Comparison of ENCODE assay signal across 3 cellular contexts in the genomic region with DNA sequence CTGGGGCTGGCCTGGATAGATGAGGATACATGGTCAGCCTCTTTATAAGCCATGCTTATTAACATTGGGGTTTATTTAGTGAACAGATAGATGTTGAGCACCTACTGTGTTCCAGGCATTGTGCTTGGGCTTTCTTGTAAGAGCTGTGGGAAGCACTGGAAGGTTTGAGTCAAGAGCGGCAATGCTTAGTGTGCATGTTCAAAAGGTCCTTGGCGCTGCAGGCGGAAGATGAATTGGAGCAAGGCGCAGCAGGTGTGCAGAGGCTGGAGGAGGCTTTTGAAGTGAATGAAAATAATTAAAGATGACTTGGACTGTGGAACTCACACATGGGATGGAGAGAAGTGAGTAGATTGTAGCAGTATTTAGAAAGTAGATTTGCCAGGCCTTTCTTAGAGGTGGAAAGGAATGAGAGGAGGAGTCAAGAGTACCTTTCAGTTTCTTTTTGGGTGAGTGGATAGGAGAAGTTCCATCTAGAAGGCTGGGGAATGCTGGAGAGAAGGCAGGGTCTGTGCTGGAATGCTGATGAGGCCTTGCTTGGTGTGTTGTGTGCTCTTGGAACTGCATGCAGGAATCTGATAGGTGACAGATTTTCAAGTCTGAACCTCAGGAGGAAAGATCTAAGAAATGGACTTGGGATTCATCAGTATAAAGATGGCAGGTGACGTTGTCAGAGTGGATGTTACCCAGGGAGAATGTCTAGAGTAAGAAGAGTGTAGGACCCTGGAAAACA.
TF ChIP-seq lines count a peak whose summit lies in the region.

No MANE protein-coding gene starts in this region.

TF ChIP-seq in SK-N-SH treated with all-trans-retinoic acid at 6 μM for 48 hours, 23 proteins besides CTCF, POLR2A, EP300 and RAD21 (continued from another document):
- no peak for TF ChIP-seq PPARA (CRISPR knock-in tag; IDR thresholded peaks at IDR 0.05; ENCODE audit: borderline replicate concordance)
- TF ChIP-seq SNAI2 (CRISPR knock-in tag; IDR thresholded peaks at IDR 0.05) = no peak
- TF ChIP-seq ARNTL (CRISPR knock-in tag; IDR thresholded peaks at IDR 0.05; ENCODE audit: borderline replicate concordance, low read depth) = no peak
- TF ChIP-seq, protein P1, sequence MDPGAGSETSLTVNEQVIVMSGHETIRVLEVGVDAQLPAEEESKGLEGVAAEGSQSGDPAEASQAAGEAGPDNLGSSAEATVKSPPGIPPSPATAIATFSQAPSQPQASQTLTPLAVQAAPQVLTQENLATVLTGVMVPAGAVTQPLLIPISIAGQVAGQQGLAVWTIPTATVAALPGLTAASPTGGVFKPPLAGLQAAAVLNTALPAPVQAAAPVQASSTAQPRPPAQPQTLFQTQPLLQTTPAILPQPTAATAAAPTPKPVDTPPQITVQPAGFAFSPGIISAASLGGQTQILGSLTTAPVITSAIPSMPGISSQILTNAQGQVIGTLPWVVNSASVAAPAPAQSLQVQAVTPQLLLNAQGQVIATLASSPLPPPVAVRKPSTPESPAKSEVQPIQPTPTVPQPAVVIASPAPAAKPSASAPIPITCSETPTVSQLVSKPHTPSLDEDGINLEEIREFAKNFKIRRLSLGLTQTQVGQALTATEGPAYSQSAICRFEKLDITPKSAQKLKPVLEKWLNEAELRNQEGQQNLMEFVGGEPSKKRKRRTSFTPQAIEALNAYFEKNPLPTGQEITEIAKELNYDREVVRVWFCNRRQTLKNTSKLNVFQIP (CRISPR knock-in tag; IDR thresholded peaks at IDR 0.05; ENCODE audit: borderline replicate concordance, low read depth) = no peak
- TF ChIP-seq ZC3H10 (CRISPR knock-in tag; IDR thresholded peaks at IDR 0.05) = no peak
- TF ChIP-seq OSR1 (CRISPR knock-in tag; IDR thresholded peaks at IDR 0.05) = no peak
- TF ChIP-seq, protein P2, sequence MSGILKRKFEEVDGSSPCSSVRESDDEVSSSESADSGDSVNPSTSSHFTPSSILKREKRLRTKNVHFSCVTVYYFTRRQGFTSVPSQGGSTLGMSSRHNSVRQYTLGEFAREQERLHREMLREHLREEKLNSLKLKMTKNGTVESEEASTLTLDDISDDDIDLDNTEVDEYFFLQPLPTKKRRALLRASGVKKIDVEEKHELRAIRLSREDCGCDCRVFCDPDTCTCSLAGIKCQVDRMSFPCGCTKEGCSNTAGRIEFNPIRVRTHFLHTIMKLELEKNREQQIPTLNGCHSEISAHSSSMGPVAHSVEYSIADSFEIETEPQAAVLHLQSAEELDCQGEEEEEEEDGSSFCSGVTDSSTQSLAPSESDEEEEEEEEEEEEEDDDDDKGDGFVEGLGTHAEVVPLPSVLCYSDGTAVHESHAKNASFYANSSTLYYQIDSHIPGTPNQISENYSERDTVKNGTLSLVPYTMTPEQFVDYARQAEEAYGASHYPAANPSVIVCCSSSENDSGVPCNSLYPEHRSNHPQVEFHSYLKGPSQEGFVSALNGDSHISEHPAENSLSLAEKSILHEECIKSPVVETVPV (CRISPR knock-in tag; IDR thresholded peaks at IDR 0.05) = no peak
- no peak for TF ChIP-seq GLIS3 (CRISPR knock-in tag; IDR thresholded peaks at IDR 0.05)

TF ChIP-seq in SK-N-SH, 30 proteins besides CTCF, POLR2A, EP300 and RAD21 (continued from another document):
- TF ChIP-seq, protein P3, sequence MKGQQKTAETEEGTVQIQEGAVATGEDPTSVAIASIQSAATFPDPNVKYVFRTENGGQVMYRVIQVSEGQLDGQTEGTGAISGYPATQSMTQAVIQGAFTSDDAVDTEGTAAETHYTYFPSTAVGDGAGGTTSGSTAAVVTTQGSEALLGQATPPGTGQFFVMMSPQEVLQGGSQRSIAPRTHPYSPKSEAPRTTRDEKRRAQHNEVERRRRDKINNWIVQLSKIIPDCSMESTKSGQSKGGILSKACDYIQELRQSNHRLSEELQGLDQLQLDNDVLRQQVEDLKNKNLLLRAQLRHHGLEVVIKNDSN (IDR thresholded peaks at IDR 0.05; ENCODE audit: borderline replicate concordance, low read depth) = no peak
- TF ChIP-seq FOXM1 (IDR thresholded peaks at IDR 0.05; ENCODE audit: low read depth) (no peak), NRF1 (IDR thresholded peaks at IDR 0.05; ENCODE audit: low read depth, low read length) (no peak), YY1 (IDR thresholded peaks at IDR 0.05; ENCODE audit: low read depth) (no peak)

TF ChIP-seq in GM23338, 12 proteins besides CTCF, POLR2A, EP300 and RAD21 (continued from another document):
- TF ChIP-seq, protein P4, sequence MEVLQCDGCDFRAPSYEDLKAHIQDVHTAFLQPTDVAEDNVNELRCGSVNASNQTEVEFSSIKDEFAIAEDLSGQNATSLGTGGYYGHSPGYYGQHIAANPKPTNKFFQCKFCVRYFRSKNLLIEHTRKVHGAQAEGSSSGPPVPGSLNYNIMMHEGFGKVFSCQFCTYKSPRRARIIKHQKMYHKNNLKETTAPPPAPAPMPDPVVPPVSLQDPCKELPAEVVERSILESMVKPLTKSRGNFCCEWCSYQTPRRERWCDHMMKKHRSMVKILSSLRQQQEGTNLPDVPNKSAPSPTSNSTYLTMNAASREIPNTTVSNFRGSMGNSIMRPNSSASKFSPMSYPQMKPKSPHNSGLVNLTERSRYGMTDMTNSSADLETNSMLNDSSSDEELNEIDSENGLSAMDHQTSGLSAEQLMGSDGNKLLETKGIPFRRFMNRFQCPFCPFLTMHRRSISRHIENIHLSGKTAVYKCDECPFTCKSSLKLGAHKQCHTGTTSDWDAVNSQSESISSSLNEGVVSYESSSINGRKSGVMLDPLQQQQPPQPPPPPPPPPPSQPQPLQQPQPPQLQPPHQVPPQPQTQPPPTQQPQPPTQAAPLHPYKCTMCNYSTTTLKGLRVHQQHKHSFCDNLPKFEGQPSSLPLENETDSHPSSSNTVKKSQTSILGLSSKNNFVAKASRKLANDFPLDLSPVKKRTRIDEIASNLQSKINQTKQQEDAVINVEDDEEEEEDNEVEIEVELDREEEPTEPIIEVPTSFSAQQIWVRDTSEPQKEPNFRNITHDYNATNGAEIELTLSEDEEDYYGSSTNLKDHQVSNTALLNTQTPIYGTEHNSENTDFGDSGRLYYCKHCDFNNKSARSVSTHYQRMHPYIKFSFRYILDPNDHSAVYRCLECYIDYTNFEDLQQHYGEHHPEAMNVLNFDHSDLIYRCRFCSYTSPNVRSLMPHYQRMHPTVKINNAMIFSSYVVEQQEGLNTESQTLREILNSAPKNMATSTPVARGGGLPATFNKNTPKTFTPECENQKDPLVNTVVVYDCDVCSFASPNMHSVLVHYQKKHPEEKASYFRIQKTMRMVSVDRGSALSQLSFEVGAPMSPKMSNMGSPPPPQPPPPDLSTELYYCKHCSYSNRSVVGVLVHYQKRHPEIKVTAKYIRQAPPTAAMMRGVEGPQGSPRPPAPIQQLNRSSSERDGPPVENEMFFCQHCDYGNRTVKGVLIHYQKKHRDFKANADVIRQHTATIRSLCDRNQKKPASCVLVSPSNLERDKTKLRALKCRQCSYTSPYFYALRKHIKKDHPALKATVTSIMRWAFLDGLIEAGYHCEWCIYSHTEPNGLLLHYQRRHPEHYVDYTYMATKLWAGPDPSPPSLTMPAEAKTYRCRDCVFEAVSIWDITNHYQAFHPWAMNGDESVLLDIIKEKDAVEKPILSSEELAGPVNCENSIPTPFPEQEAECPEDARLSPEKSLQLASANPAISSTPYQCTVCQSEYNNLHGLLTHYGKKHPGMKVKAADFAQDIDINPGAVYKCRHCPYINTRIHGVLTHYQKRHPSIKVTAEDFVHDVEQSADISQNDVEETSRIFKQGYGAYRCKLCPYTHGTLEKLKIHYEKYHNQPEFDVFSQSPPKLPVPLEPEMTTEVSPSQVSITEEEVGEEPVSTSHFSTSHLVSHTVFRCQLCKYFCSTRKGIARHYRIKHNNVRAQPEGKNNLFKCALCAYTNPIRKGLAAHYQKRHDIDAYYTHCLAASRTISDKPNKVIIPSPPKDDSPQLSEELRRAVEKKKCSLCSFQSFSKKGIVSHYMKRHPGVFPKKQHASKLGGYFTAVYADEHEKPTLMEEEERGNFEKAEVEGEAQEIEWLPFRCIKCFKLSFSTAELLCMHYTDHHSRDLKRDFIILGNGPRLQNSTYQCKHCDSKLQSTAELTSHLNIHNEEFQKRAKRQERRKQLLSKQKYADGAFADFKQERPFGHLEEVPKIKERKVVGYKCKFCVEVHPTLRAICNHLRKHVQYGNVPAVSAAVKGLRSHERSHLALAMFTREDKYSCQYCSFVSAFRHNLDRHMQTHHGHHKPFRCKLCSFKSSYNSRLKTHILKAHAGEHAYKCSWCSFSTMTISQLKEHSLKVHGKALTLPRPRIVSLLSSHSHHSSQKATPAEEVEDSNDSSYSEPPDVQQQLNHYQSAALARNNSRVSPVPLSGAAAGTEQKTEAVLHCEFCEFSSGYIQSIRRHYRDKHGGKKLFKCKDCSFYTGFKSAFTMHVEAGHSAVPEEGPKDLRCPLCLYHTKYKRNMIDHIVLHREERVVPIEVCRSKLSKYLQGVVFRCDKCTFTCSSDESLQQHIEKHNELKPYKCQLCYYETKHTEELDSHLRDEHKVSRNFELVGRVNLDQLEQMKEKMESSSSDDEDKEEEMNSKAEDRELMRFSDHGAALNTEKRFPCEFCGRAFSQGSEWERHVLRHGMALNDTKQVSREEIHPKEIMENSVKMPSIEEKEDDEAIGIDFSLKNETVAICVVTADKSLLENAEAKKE (CRISPR knock-in tag; IDR thresholded peaks at IDR 0.05) = no peak
- TF ChIP-seq EZH2phosphoT487 (IDR thresholded peaks at IDR 0.05; ENCODE audit: unreplicated experiment) = no peak
- no peak for TF ChIP-seq ZNF114 (CRISPR knock-in tag; IDR thresholded peaks at IDR 0.05)
- TF ChIP-seq, protein P5, sequence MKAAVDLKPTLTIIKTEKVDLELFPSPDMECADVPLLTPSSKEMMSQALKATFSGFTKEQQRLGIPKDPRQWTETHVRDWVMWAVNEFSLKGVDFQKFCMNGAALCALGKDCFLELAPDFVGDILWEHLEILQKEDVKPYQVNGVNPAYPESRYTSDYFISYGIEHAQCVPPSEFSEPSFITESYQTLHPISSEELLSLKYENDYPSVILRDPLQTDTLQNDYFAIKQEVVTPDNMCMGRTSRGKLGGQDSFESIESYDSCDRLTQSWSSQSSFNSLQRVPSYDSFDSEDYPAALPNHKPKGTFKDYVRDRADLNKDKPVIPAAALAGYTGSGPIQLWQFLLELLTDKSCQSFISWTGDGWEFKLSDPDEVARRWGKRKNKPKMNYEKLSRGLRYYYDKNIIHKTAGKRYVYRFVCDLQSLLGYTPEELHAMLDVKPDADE (IDR thresholded peaks at IDR 0.05) = no peak
- TF ChIP-seq EZH2 (IDR thresholded peaks at IDR 0.05; ENCODE audit: low read depth, unreplicated experiment) = no peak
- TF ChIP-seq STAT1 (IDR thresholded peaks at IDR 0.05; ENCODE audit: unreplicated experiment) = no peak
- TF ChIP-seq, protein P6, sequence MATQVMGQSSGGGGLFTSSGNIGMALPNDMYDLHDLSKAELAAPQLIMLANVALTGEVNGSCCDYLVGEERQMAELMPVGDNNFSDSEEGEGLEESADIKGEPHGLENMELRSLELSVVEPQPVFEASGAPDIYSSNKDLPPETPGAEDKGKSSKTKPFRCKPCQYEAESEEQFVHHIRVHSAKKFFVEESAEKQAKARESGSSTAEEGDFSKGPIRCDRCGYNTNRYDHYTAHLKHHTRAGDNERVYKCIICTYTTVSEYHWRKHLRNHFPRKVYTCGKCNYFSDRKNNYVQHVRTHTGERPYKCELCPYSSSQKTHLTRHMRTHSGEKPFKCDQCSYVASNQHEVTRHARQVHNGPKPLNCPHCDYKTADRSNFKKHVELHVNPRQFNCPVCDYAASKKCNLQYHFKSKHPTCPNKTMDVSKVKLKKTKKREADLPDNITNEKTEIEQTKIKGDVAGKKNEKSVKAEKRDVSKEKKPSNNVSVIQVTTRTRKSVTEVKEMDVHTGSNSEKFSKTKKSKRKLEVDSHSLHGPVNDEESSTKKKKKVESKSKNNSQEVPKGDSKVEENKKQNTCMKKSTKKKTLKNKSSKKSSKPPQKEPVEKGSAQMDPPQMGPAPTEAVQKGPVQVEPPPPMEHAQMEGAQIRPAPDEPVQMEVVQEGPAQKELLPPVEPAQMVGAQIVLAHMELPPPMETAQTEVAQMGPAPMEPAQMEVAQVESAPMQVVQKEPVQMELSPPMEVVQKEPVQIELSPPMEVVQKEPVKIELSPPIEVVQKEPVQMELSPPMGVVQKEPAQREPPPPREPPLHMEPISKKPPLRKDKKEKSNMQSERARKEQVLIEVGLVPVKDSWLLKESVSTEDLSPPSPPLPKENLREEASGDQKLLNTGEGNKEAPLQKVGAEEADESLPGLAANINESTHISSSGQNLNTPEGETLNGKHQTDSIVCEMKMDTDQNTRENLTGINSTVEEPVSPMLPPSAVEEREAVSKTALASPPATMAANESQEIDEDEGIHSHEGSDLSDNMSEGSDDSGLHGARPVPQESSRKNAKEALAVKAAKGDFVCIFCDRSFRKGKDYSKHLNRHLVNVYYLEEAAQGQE (IDR thresholded peaks at IDR 0.05; ENCODE audit: unreplicated experiment) = no peak
- TF ChIP-seq CREB1 (CRISPR knock-in tag; IDR thresholded peaks at IDR 0.05; ENCODE audit: low read depth) = no peak
- TF ChIP-seq JUNB (IDR thresholded peaks at IDR 0.05; ENCODE audit: unreplicated experiment) = no peak
- no peak for TF ChIP-seq POLR2AphosphoS5 (IDR thresholded peaks at IDR 0.05; ENCODE audit: low read depth)
- no peak for TF ChIP-seq ZNF331 (CRISPR knock-in tag; IDR thresholded peaks at IDR 0.05; ENCODE audit: low read depth)
